Comparison of ENCODE assay signal across 10 cellular contexts in genomic region chr6:5036309-5036708, GRCh38. TPM values are rescaled to one million over a fixed set of nuclear protein-coding genes. Genes with fewer than 3 reads are reported as not detected.
DNase-seq lines count a peak whose midpoint lies in the region; ATAC-seq and TF ChIP-seq lines count a peak whose summit lies in the region.
"Had no signal": no experiment of that assay in that cellular context is flagged by ENCODE, and none has a peak within 500 bp of the region (broad histone marks: within the 10 kb centered on the region; RNA-seq: fewer than 3 reads in every experiment).

No MANE protein-coding gene starts in this region.

- peaks cover 44% of the 10 kb centered on the region for H3K4me1 Mint-ChIP-seq in nephron progenitor cell
- no peaks in the 10 kb centered on the region for H3K4me1 Mint-ChIP-seq in activated CD4-positive, alpha-beta memory T cell treated with anti-CD3 and anti-CD28 coated beads, Interleukin-2, amount 10 ng/mL, durations not matched to agents 7 days and 5 days
- peaks cover 35% of the 10 kb centered on the region for H3K4me1 Mint-ChIP-seq in mesothelial cell of epicardium

- intact Hi-C loops in HCT116 (cut with micrococcal nuclease) = no loop called here

- no peaks in the 10 kb centered on the region for H3K9me2 ChIP-seq in HCT116 (ENCODE audit: insufficient read depth)

- no peaks in the 10 kb centered on the region for H3K79me2 ChIP-seq in HCT116 (ENCODE audit: insufficient read depth, low read length)

- no peaks in the 10 kb centered on the region for H3K9me3 ChIP-seq in HCT116 (ENCODE audit: control insufficient read depth in 1 of 2, insufficient read depth in 1 of 2, low read depth in 1 of 2, low read length in 2 of 2)
- H3K9me3 ChIP-seq: ovary had no signal

- no TSS peak for BruUV-seq in HCT116 (replicated peaks; lab: Mats Ljungman, UMichigan)

- H3K27me3 ChIP-seq in HCT116 (ENCODE audit: insufficient read depth, low read length) = no peaks in the 10 kb centered on the region
- no peaks in the 10 kb centered on the region for H3K27me3 ChIP-seq in brain microvascular endothelial cell (replicated peaks)
- H3K27me3 ChIP-seq: ovary had no signal

- TF ChIP-seq RAD21 in HCT116 (IDR thresholded peaks at IDR 0.05; ENCODE audit: low read depth) = no peak

- no peak for TF ChIP-seq POLR2A in HCT116 (IDR thresholded peaks at IDR 0.05; ENCODE audit: borderline replicate concordance, extremely low read depth, insufficient read depth, insufficient read length)

- H3K36me3 Mint-ChIP-seq in nephron progenitor cell (ENCODE audit: low read depth) = no peaks in the 10 kb centered on the region
- H3K36me3 Mint-ChIP-seq in activated CD4-positive, alpha-beta memory T cell treated with anti-CD3 and anti-CD28 coated beads, Interleukin-2, amount 10 ng/mL, durations not matched to agents 7 days and 5 days (ENCODE audit: low read depth) = no peaks in the 10 kb centered on the region
- H3K36me3 Mint-ChIP-seq in mesothelial cell of epicardium = no peaks in the 10 kb centered on the region

- ATAC-seq in HCT116 (peak; percentile 68), HG03442 (IDR thresholded peaks at IDR 0.05; ENCODE audit: unreplicated experiment) (no peak), HG03521 (IDR thresholded peaks at IDR 0.05; ENCODE audit: unreplicated experiment) (no peak)

- no peaks in the 10 kb centered on the region for H3K36me3 ChIP-seq in HCT116 (ENCODE audit: control insufficient read depth in 1 of 2, insufficient read depth in 2 of 2, low read length in 2 of 2)
- no peaks in the 10 kb centered on the region for H3K36me3 ChIP-seq in brain microvascular endothelial cell (replicated peaks)
- H3K36me3 ChIP-seq: ovary had no signal

- no peak for TF ChIP-seq CTCF in HCT116 (IDR thresholded peaks at IDR 0.05 in 2 of 3, conservative IDR thresholded peaks at IDR 0.05 in 1 of 3; ENCODE audit: borderline replicate concordance in 1 of 3, insufficient read depth in 1 of 3, low read depth in 2 of 3, low read length in 2 of 3)
- peak; percentile 23 for TF ChIP-seq CTCF in brain microvascular endothelial cell (IDR thresholded peaks at IDR 0.05; ENCODE audit: low read depth, low read length, missing control alignments)
- peak; percentile 22 for TF ChIP-seq CTCF in nephron progenitor cell (IDR thresholded peaks at IDR 0.05)
- TF ChIP-seq CTCF in mesothelial cell of epicardium (IDR thresholded peaks at IDR 0.05; ENCODE audit: unreplicated experiment) = no peak

- H3K27me3 Mint-ChIP-seq in nephron progenitor cell (ENCODE audit: low read depth, poor library complexity) (peaks cover 3% of the 10 kb centered on the region), mesothelial cell of epicardium (ENCODE audit: low read depth) (no peaks in the 10 kb centered on the region)
- peaks cover 2% of the 10 kb centered on the region for H3K27me3 Mint-ChIP-seq in activated CD4-positive, alpha-beta memory T cell treated with anti-CD3 and anti-CD28 coated beads, Interleukin-2, amount 10 ng/mL, durations not matched to agents 7 days and 5 days

- no peak overlapping the region for H2AFZ ChIP-seq in HCT116 (ENCODE audit: low read depth, low read length, poor library complexity, severe bottlenecking)
- H2AFZ ChIP-seq: PC-9 had no signal

- RAD21 ChIA-PET in HCT116 (lab: Charles Lee; ENCODE audit: low non-redundant PET in 1 of 2, low total read pairs in 2 of 2, uncharacterized antibody in 2 of 2, unreplicated experiment in 2 of 2) = no interaction called here

- no peaks in the 10 kb centered on the region for H4K20me1 ChIP-seq in HCT116 (ENCODE audit: insufficient read depth)

- H3K4me2 ChIP-seq in HCT116 (ENCODE audit: low read length) = no peak overlapping the region
- H3K4me2 ChIP-seq: PC-9 had no signal

- no peak overlapping the region for H3K9ac ChIP-seq in HCT116 (ENCODE audit: low read length)

- H3K27ac Mint-ChIP-seq in nephron progenitor cell (no peak overlapping the region), mesothelial cell of epicardium (no peak overlapping the region)
- no peak overlapping the region for H3K27ac Mint-ChIP-seq in activated CD4-positive, alpha-beta memory T cell treated with anti-CD3 and anti-CD28 coated beads, Interleukin-2, amount 10 ng/mL, durations not matched to agents 7 days and 5 days

- H3K4me3 Mint-ChIP-seq in nephron progenitor cell = no peak overlapping the region
- H3K4me3 Mint-ChIP-seq in activated CD4-positive, alpha-beta memory T cell treated with anti-CD3 and anti-CD28 coated beads, Interleukin-2, amount 10 ng/mL, durations not matched to agents 7 days and 5 days = no peak overlapping the region
- no peak overlapping the region for H3K4me3 Mint-ChIP-seq in mesothelial cell of epicardium

- in situ Hi-C loops in brain microvascular endothelial cell (cut with HindIII; ENCODE audit: low pct_ligation_motif_present, low sequenced_read_pairs) = no loop called here

- H3K4me3 ChIP-seq in HCT116 (replicated peaks in 1 of 2; ENCODE audit: low read depth in 1 of 2, low read length in 2 of 2) (no peak overlapping the region), brain microvascular endothelial cell (ENCODE audit: low read depth, low read length) (no peak overlapping the region)
- H3K4me3 ChIP-seq: ovary, PC-9 had no signal

- CTCF ChIA-PET in HCT116 (lab: Charles Lee) = interaction anchor here (1.0 kb wide), 1 partner anchor 21 kb away, joined by 3 read pairs; no protein-coding TSS in a partner anchor
- CTCF ChIA-PET in activated CD4-positive, alpha-beta memory T cell treated with anti-CD3 and anti-CD28 coated beads, Interleukin-2, amount 10 ng/mL, durations not matched to agents 7 days and 5 days (lab: Charles Lee) = no interaction called here

- peak; percentile 8 for DNase-seq in HCT116 (ENCODE audit: low read depth, low spot score)
- peak; percentile 19 for DNase-seq in NCI-H446 treated with DMSO at 0.1 percent for 48 hours (lab: John Stamatoyannopoulos, UW)
- peak; percentile 36 for DNase-seq in brain microvascular endothelial cell
- peak; percentile 57 for DNase-seq in nephron progenitor cell
- no peak for DNase-seq in activated CD4-positive, alpha-beta memory T cell treated with anti-CD3 and anti-CD28 coated beads, Interleukin-2, amount 10 ng/mL, durations not matched to agents 7 days and 5 days
- no peak for DNase-seq in mesothelial cell of epicardium (ENCODE audit: low spot score in 2 of 2, unreplicated experiment in 2 of 2)
- DNase-seq: ovary had no signal

- POLR2A ChIA-PET in HCT116 (lab: Charles Lee) = no interaction called here
- POLR2A ChIA-PET in activated CD4-positive, alpha-beta memory T cell treated with anti-CD3 and anti-CD28 coated beads, Interleukin-2, amount 10 ng/mL, durations not matched to agents 7 days and 5 days (lab: Charles Lee) = no interaction called here

- H3K9me3 Mint-ChIP-seq in nephron progenitor cell (no peaks in the 10 kb centered on the region), mesothelial cell of epicardium (no peaks in the 10 kb centered on the region)
- no peaks in the 10 kb centered on the region for H3K9me3 Mint-ChIP-seq in activated CD4-positive, alpha-beta memory T cell treated with anti-CD3 and anti-CD28 coated beads, Interleukin-2, amount 10 ng/mL, durations not matched to agents 7 days and 5 days

- H3K4me1 ChIP-seq in HCT116 (ENCODE audit: control insufficient read depth in 1 of 2, insufficient read depth in 2 of 2, low read length in 2 of 2) = peaks cover 10 to 29% of the 10 kb centered on the region in 2 experiments; a peak in 3 of 4 replicates

- H3K27ac ChIP-seq in HCT116 (ENCODE audit: low read depth, low read length) = no peak overlapping the region
- no peak overlapping the region for H3K27ac ChIP-seq in brain microvascular endothelial cell
- H3K27ac ChIP-seq: ovary, PC-9 had no signal

TF ChIP-seq in HCT116, 20 proteins besides CTCF, POLR2A, EP300 and RAD21:
- TF ChIP-seq SIN3A (IDR thresholded peaks at IDR 0.05; ENCODE audit: low read depth) (no peak), MAX (IDR thresholded peaks at IDR 0.05) (peak; percentile 19; the same call in 1 of the 2 replicates), EZH2 (IDR thresholded peaks at IDR 0.05) (no peak), SP1 (IDR thresholded peaks at IDR 0.05; ENCODE audit: low read depth) (no peak), EGR1 (IDR thresholded peaks at IDR 0.05; ENCODE audit: low read depth) (no peak), ELF1 (IDR thresholded peaks at IDR 0.05; ENCODE audit: borderline replicate concordance, low read depth) (no peak)

RNA-seq across cellular contexts. Expression of gene RPP40, which starts 32.5 kb away (rescaled TPM):
- total RNA-seq in HCT116 (2021; ENCODE audit: unreplicated experiment) (15.9 TPM), mesothelial cell of epicardium (6.8 to 7.2 TPM (median 6.9 TPM) in 3 replicates)
- 7.1 and 12.8 TPM in 2 replicates for polyA plus RNA-seq in HCT116 (2012)
- 1 to 10 TPM; 2.1 to 3.4 TPM for total RNA-seq in activated CD4-positive, alpha-beta memory T cell treated with anti-CD3 and anti-CD28 coated beads, Interleukin-2, amount 10 ng/mL, durations not matched to agents 7 days and 5 days

RNA-seq across cellular contexts. Expression of gene PPP1R3G, which starts 48.8 kb away (rescaled TPM):
- total RNA-seq in HCT116 (2021; ENCODE audit: unreplicated experiment) (0.27 TPM), mesothelial cell of epicardium (1.1 to 1.3 TPM (median 1.2 TPM) in 3 replicates)
- polyA plus RNA-seq in HCT116 (2012) = 0.30 and 0.31 TPM in 2 replicates
- total RNA-seq in activated CD4-positive, alpha-beta memory T cell treated with anti-CD3 and anti-CD28 coated beads, Interleukin-2, amount 10 ng/mL, durations not matched to agents 7 days and 5 days = under 1 TPM; 0.08 to 0.10 TPM

Comparison
In these comparisons a context has a peak if more than half of its experiments do, and no peak if none do; other contexts are left out.
1. DNase-seq: peak in HCT116 (single experiment), NCI-H446 treated with DMSO at 0.1 percent for 48 hours (single experiment), brain microvascular endothelial cell (single experiment) and nephron progenitor cell (single experiment); none in activated CD4-positive, alpha-beta memory T cell treated with anti-CD3 and anti-CD28 coated beads, Interleukin-2, amount 10 ng/mL, durations not matched to agents 7 days and 5 days (single experiment) and mesothelial cell of epicardium (0 of 2).
2. CTCF ChIP-seq: peak in brain microvascular endothelial cell (single experiment) and nephron progenitor cell (single experiment); none in HCT116 (0 of 3) and mesothelial cell of epicardium (single experiment).